In the genomic region with DNA sequence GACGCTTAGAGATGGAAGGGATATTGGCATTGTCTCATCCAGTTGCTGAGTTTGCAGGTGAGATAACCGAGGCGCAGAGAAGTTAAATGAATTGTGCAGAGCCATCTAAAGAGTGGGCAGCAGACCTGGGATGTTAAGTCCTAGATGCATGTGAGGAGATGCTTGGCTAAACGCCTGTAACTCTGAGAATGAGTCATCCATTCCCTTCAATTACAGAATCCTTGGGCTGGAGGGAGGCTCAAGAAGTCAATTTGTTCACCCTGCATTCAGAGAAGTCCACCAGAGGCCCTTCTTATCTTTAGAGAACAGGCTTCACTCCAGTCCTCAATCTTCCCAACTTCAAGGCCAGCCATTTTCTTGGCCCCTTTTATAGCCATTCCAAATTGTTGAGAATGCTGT, we compare ENCODE assay signal across 11 cellular contexts. TPM values are rescaled to one million over a fixed set of nuclear protein-coding genes. Genes with fewer than 3 reads are reported as not detected.
DNase-seq lines count a peak whose midpoint lies in the region; ATAC-seq, FAIRE-seq and TF ChIP-seq lines count a peak whose summit lies in the region.
"Had no signal": no experiment of that assay in that cellular context is flagged by ENCODE, and none has a peak within 500 bp of the region (broad histone marks: within the 10 kb centered on the region; RNA-seq: fewer than 3 reads in every experiment).

No MANE protein-coding gene starts in this region.

- no peak overlapping the region for H3K4me2 ChIP-seq in HepG2 (ENCODE audit: low read depth, low read length)

- peaks cover 0 to 9% (median 2%) of the 10 kb centered on the region in 4 donors for H3K27me3 ChIP-seq in liver (ENCODE audit: control insufficient read depth in 4 of 4, insufficient read depth in 4 of 4, low read length in 3 of 4)
- H3K27me3 ChIP-seq in HepG2 (ENCODE audit: control insufficient read depth in 1 of 2, insufficient read depth in 2 of 2, low read length in 2 of 2): peaks cover 0 to 35% of the 10 kb centered on the region in 2 experiments; a peak in 3 of 5 replicates
- H3K27me3 ChIP-seq in effector memory CD4-positive, alpha-beta T cell (replicated peaks; ENCODE audit: control insufficient read depth, insufficient read depth, low read length, poor library complexity, severe bottlenecking): no peaks in the 10 kb centered on the region
- no peaks in the 10 kb centered on the region for H3K27me3 ChIP-seq in A673 (replicated peaks; ENCODE audit: insufficient read depth, low read depth, low read length, poor library complexity)

- H3K4me1 ChIP-seq in liver (ENCODE audit: control insufficient read depth in 4 of 4, insufficient read depth in 4 of 4, low read length in 3 of 4): peaks cover 0 to 7% (median 4%) of the 10 kb centered on the region in 4 donors
- H3K4me1 ChIP-seq in HepG2 (ENCODE audit: insufficient read depth, low read length): no peaks in the 10 kb centered on the region
- H3K4me1 ChIP-seq in effector memory CD4-positive, alpha-beta T cell (ENCODE audit: control insufficient read depth, insufficient read depth, low read length, poor library complexity, severe bottlenecking): peaks cover 5% of the 10 kb centered on the region
- H3K4me1 ChIP-seq in A673 (ENCODE audit: insufficient read depth, low read length, poor library complexity, severe bottlenecking): peaks cover 5% of the 10 kb centered on the region

- H3K79me2 ChIP-seq in HepG2 (ENCODE audit: insufficient read depth, low read length): no peaks in the 10 kb centered on the region

- no peak for FAIRE-seq in HepG2 (lab: Jason Lieb, UNC)

- WGBS in liver: 80% methylated on average over 4 of the region's 4 CpGs
- 46% methylated on average over 4 of the region's 4 CpGs for WGBS in HepG2 (ENCODE audit: low lambda C conversion rate)

- H3K9ac ChIP-seq in liver (ENCODE audit: low read depth in 1 of 2, low read length in 2 of 2) (no peak overlapping the region), HepG2 (ENCODE audit: insufficient read depth, low read depth, low read length) (no peak overlapping the region)

- BruUV-seq in HepG2 (replicated peaks; lab: Mats Ljungman, UMichigan) (no TSS peak), A673 (replicated peaks; lab: Mats Ljungman, UMichigan) (no TSS peak)

- H3K9me3 ChIP-seq in liver (ENCODE audit: control insufficient read depth in 4 of 4, low read length in 3 of 4) (no peaks in the 10 kb centered on the region), HepG2 (ENCODE audit: low read length) (no peaks in the 10 kb centered on the region), A673 (ENCODE audit: low read depth, low read length, poor library complexity, severe bottlenecking) (no peaks in the 10 kb centered on the region)
- no peaks in the 10 kb centered on the region for H3K9me3 ChIP-seq in effector memory CD4-positive, alpha-beta T cell (ENCODE audit: control insufficient read depth, low read length)

- TF ChIP-seq EP300 in HepG2 (IDR thresholded peaks at IDR 0.05; ENCODE audit: low read depth in 2 of 2, low read length in 2 of 2) (no peak), HepG2 (CRISPR knock-in tag; IDR thresholded peaks at IDR 0.05; ENCODE audit: borderline replicate concordance) (no peak)

- no peak for ATAC-seq in HepG2
- ATAC-seq: activated CD8-positive, alpha-beta memory T cell treated with anti-CD3 and anti-CD28 coated beads, Interleukin-2, amount 10 ng/mL, durations not matched to agents 7 days and 5 days; HCT116 had no signal

- H3K27ac ChIP-seq in liver (ENCODE audit: low read depth in 1 of 2, low read length in 2 of 2): no peak overlapping the region
- no peak overlapping the region for H3K27ac ChIP-seq in HepG2 (ENCODE audit: extremely low read length, insufficient read depth, low read length)
- no peak overlapping the region for H3K27ac ChIP-seq in effector memory CD4-positive, alpha-beta T cell (ENCODE audit: insufficient read depth, low read length, poor library complexity, severe bottlenecking)
- H3K27ac ChIP-seq in A673 (ENCODE audit: low read depth, low read length, poor library complexity, severe bottlenecking): no peak overlapping the region

- no peak for DNase-seq in HepG2 (ENCODE audit: low spot score)
- DNase-seq in astrocyte of the hippocampus (ENCODE audit: low read depth, low spot score): peak; percentile 83
- DNase-seq in islet precursor cell: peak; percentile 69
- DNase-seq in effector memory CD4-positive, alpha-beta T cell: no peak
- no peak for DNase-seq in NOMO-1 treated with DMSO at 0.1 percent for 48 hours (lab: John Stamatoyannopoulos, UW; ENCODE audit: unreplicated experiment)
- no peak for DNase-seq in A673 (ENCODE audit: low spot score)
- DNase-seq in cortex of kidney (lab: John Stamatoyannopoulos, UW): no peak
- DNase-seq: activated CD8-positive, alpha-beta memory T cell treated with anti-CD3 and anti-CD28 coated beads, Interleukin-2, amount 10 ng/mL, durations not matched to agents 7 days and 5 days; NCI-H2029 had no signal

- H3K4me3 ChIP-seq in liver (ENCODE audit: low read depth in 1 of 3, low read length in 3 of 3) (peak overlapping the region in 1 of 3 donors; percentile 12), HepG2 (replicated peaks in 1 of 3; ENCODE audit: insufficient read depth in 1 of 3, low read depth in 2 of 3, low read length in 3 of 3) (no peak overlapping the region), A673 (ENCODE audit: low read depth, low read length, poor library complexity, severe bottlenecking) (no peak overlapping the region)
- no peak overlapping the region for H3K4me3 ChIP-seq in effector memory CD4-positive, alpha-beta T cell (ENCODE audit: insufficient read depth, low read depth, low read length, poor library complexity, severe bottlenecking)

- POLR2A ChIA-PET in HepG2 (lab: Yijun Ruan, JAX): no interaction called here
- POLR2A ChIA-PET in A673 (lab: Charles Lee; ENCODE audit: low non-redundant PET): no interaction called here

- TF ChIP-seq RAD21 in liver (IDR thresholded peaks at IDR 0.05) (no peak), HepG2 (CRISPR knock-in tag; IDR thresholded peaks at IDR 0.05) (no peak)

- H3K36me3 ChIP-seq in liver (ENCODE audit: control insufficient read depth in 4 of 4, insufficient read depth in 3 of 4, low read depth in 1 of 4, low read length in 3 of 4): no peaks in the 10 kb centered on the region
- no peaks in the 10 kb centered on the region for H3K36me3 ChIP-seq in HepG2 (replicated peaks in 1 of 2; ENCODE audit: control insufficient read depth in 1 of 2, insufficient read depth in 2 of 2, low read length in 2 of 2)
- no peaks in the 10 kb centered on the region for H3K36me3 ChIP-seq in effector memory CD4-positive, alpha-beta T cell (ENCODE audit: control insufficient read depth, insufficient read depth, low read length)
- no peaks in the 10 kb centered on the region for H3K36me3 ChIP-seq in A673 (ENCODE audit: insufficient read depth, low read length, poor library complexity, severe bottlenecking)

- CTCF ChIA-PET in HepG2 (lab: Yijun Ruan, JAX; ENCODE audit: low intra/inter-chr PET ratio, low total read pairs) (no interaction called here), A673 (lab: Charles Lee) (no interaction called here)

- no peak for TF ChIP-seq POLR2A in HepG2 (IDR thresholded peaks at IDR 0.05; ENCODE audit: insufficient read depth in 1 of 2, low read depth in 2 of 2, low read length in 2 of 2)

- H2AFZ ChIP-seq in HepG2 (ENCODE audit: low read length): no peak overlapping the region

- no peaks in the 10 kb centered on the region for H4K20me1 ChIP-seq in HepG2 (ENCODE audit: insufficient read depth, low read length)

- in situ Hi-C loops in HepG2 (cut with HindIII; ENCODE audit: extremely low pct_ligation_motif_present, low pct_unique_long_range_greater_than_20kb): no loop called here

- intact Hi-C loops in HepG2 (cut with micrococcal nuclease; ENCODE audit: unreplicated experiment) (no loop called here), A673 (cut with micrococcal nuclease; ENCODE audit: unreplicated experiment) (loop anchor here (2.0 kb wide), 1 partner anchor 97 kb away; no protein-coding TSS in a partner anchor)

- TF ChIP-seq CTCF in liver (IDR thresholded peaks at IDR 0.05; ENCODE audit: low read depth, low read length, missing input control) (no peak), HepG2 (CRISPR knock-in tag; IDR thresholded peaks at IDR 0.05) (no peak), A673 (conservative IDR thresholded peaks at IDR 0.05; ENCODE audit: low read depth, low read length) (no peak)

RNA-seq across cellular contexts. Expression of a gene that starts 1.6 kb away (rescaled TPM):
- total RNA-seq in liver: 10 to 100 TPM; 19.1 to 20.2 TPM
- polyA plus RNA-seq in liver: 1 to 10 TPM; 7.2 to 7.4 TPM
- 0.69 and 0.70 TPM in 2 replicates for total RNA-seq in HepG2 (2016; rRNA removed; fragmentation: Illumina TruSeq; extraction: Trizol)
- 0.09 and 0.20 TPM in 2 replicates for total RNA-seq in HepG2 (2016; cell fraction: cytosol; rRNA removed; fragmentation: Illumina TruSeq; extraction: Trizol; ENCODE audit: low read depth)
- total RNA-seq in HepG2 (2016; cell fraction: insoluble cytoplasmic fraction; rRNA removed; fragmentation: Illumina TruSeq; extraction: Trizol): 0.58 and 0.71 TPM in 2 replicates
- 0.37 and 0.52 TPM in 2 replicates for total RNA-seq in HepG2 (2016; cell fraction: membrane; rRNA removed; fragmentation: Illumina TruSeq; extraction: Trizol)
- 0.40 and 0.47 TPM in 2 replicates for total RNA-seq in HepG2 (2016; cell fraction: nucleus; rRNA removed; fragmentation: Illumina TruSeq; extraction: Trizol)
- 0.20 and 0.27 TPM in 2 replicates for polyA plus RNA-seq in HepG2 (2011; rRNA removed)
- 0.23 and 0.31 TPM in 2 replicates for polyA plus RNA-seq in HepG2 (2011; cell fraction: cytosol; rRNA removed)
- polyA plus RNA-seq in HepG2 (2011; cell fraction: nucleus; rRNA removed): 0.18 and 0.23 TPM in 2 replicates
- 0.13 and 0.23 TPM in 2 replicates for polyA plus RNA-seq in HepG2 (2012)
- polyA plus RNA-seq in HepG2 (2016; cell fraction: cytosol; fragmentation: Illumina TruSeq; extraction: Trizol; ENCODE audit: low read depth): 0.08 and 0.10 TPM in 2 replicates
- 0.62 and 0.74 TPM in 2 replicates for polyA plus RNA-seq in HepG2 (2016; cell fraction: insoluble cytoplasmic fraction; fragmentation: Illumina TruSeq; extraction: Trizol; ENCODE audit: low read depth)
- 0.17 and 0.27 TPM in 2 replicates for polyA plus RNA-seq in HepG2 (2016; cell fraction: membrane; fragmentation: Illumina TruSeq; extraction: Trizol; ENCODE audit: low read depth)
- polyA plus RNA-seq in HepG2 (2016; cell fraction: nucleus; fragmentation: Illumina TruSeq; extraction: Trizol; ENCODE audit: insufficient read depth, low read depth): 0.48 and 0.56 TPM in 2 replicates
- polyA minus RNA-seq in HepG2 (2011; rRNA and poly(A)+ RNA removed; ENCODE audit: low replicate concordance): 0.05 and 0.70 TPM in 2 replicates
- 0.30 TPM in 1 of 2 replicates, not detected in the other for polyA minus RNA-seq in HepG2 (2011; cell fraction: cytosol; rRNA and poly(A)+ RNA removed)
- 0.26 and 0.50 TPM in 2 replicates for polyA minus RNA-seq in HepG2 (2011; cell fraction: nucleus; rRNA and poly(A)+ RNA removed)
- 4.4 and 4.8 TPM in 2 replicates for total RNA-seq in A673 (2021)

RNA-seq across cellular contexts. Expression of a gene that starts 18.2 kb away (rescaled TPM):
- total RNA-seq in liver: under 1 TPM; 0.05 to 0.08 TPM
- polyA plus RNA-seq in liver: not detected
- total RNA-seq in HepG2 (2016; rRNA removed; fragmentation: Illumina TruSeq; extraction: Trizol): not detected in 2 replicates
- total RNA-seq in HepG2 (2016; cell fraction: cytosol; rRNA removed; fragmentation: Illumina TruSeq; extraction: Trizol; ENCODE audit: low read depth): not detected in 2 replicates
- not detected in 2 replicates for total RNA-seq in HepG2 (2016; cell fraction: insoluble cytoplasmic fraction; rRNA removed; fragmentation: Illumina TruSeq; extraction: Trizol)
- not detected in 2 replicates for total RNA-seq in HepG2 (2016; cell fraction: membrane; rRNA removed; fragmentation: Illumina TruSeq; extraction: Trizol)
- total RNA-seq in HepG2 (2016; cell fraction: nucleus; rRNA removed; fragmentation: Illumina TruSeq; extraction: Trizol): not detected in 2 replicates
- not detected in 2 replicates for polyA plus RNA-seq in HepG2 (2011; rRNA removed)
- not detected in 2 replicates for polyA plus RNA-seq in HepG2 (2011; cell fraction: cytosol; rRNA removed)
- polyA plus RNA-seq in HepG2 (2011; cell fraction: nucleus; rRNA removed): not detected in 2 replicates
- not detected in 2 replicates for polyA plus RNA-seq in HepG2 (2012)
- not detected in 2 replicates for polyA plus RNA-seq in HepG2 (2016; cell fraction: cytosol; fragmentation: Illumina TruSeq; extraction: Trizol; ENCODE audit: low read depth)
- polyA plus RNA-seq in HepG2 (2016; cell fraction: insoluble cytoplasmic fraction; fragmentation: Illumina TruSeq; extraction: Trizol; ENCODE audit: low read depth): not detected in 2 replicates
- polyA plus RNA-seq in HepG2 (2016; cell fraction: membrane; fragmentation: Illumina TruSeq; extraction: Trizol; ENCODE audit: low read depth): not detected in 2 replicates
- not detected in 2 replicates for polyA plus RNA-seq in HepG2 (2016; cell fraction: nucleus; fragmentation: Illumina TruSeq; extraction: Trizol; ENCODE audit: insufficient read depth, low read depth)
- not detected in 2 replicates for polyA minus RNA-seq in HepG2 (2011; rRNA and poly(A)+ RNA removed; ENCODE audit: low replicate concordance)
- not detected in 2 replicates for polyA minus RNA-seq in HepG2 (2011; cell fraction: cytosol; rRNA and poly(A)+ RNA removed)
- polyA minus RNA-seq in HepG2 (2011; cell fraction: nucleus; rRNA and poly(A)+ RNA removed): not detected in 2 replicates
- 0.13 and 0.35 TPM in 2 replicates for total RNA-seq in A673 (2021)

Comparison
In these comparisons a context has a peak if more than half of its experiments do, and no peak if none do; other contexts are left out.
1. DNase-seq: peak in astrocyte of the hippocampus (single experiment) and islet precursor cell (single experiment); none in HepG2 (single experiment), effector memory CD4-positive, alpha-beta T cell (0 of 3), NOMO-1 treated with DMSO at 0.1 percent for 48 hours (single experiment), A673 (single experiment) and cortex of kidney (single experiment).